Comparison of ENCODE assay signal across 18 cellular contexts in genomic region chr1:223332997-223333396, GRCh38. TPM values are rescaled to one million over a fixed set of nuclear protein-coding genes. Genes with fewer than 3 reads are reported as not detected.
A peak's percentile ranks its signal among the peaks of the same experiment; 100 is the strongest.
DNase-seq lines count a peak whose midpoint lies in the region; ATAC-seq and TF ChIP-seq lines count a peak whose summit lies in the region.
"Had no signal": no experiment of that assay in that cellular context is flagged by ENCODE, and none has a peak within 500 bp of the region (broad histone marks: within the 10 kb centered on the region; RNA-seq: fewer than 3 reads in every experiment).

No MANE protein-coding gene starts in this region.

- DNase-seq in right cardiac atrium (no peak), right atrium auricular region (ENCODE audit: low spot score) (no peak), caudate nucleus (lab: John Stamatoyannopoulos, UW) (peak in 44 of 61 donors; percentile 12 to 94 (median 61)), nucleus accumbens (lab: John Stamatoyannopoulos, UW) (peak in 30 of 56 donors; percentile 5 to 81 (median 46)), upper lobe of right lung (no peak), MG63 (no peak)
- no peak for DNase-seq in activated CD8-positive, alpha-beta T cell treated with anti-CD3 and anti-CD28 coated beads, Interleukin-2, amount 10 ng/mL, durations not matched to agents 7 days and 5 days
- no peak for DNase-seq in stimulated activated naive CD8-positive, alpha-beta T cell treated with anti-CD3 and anti-CD28 coated beads, Interleukin-15, amount 100 ng/mL, for 72 hours
- DNase-seq: 8988T; Calu3; CD8-positive, alpha-beta T cell; GF-D8; HCEC 1CT; HFFc6 had no signal

- H3K4me3 ChIP-seq in right cardiac atrium (ENCODE audit: low read length), result no peak overlapping the region
- no peak overlapping the region for H3K4me3 ChIP-seq in right atrium auricular region
- no peak overlapping the region for H3K4me3 ChIP-seq in upper lobe of right lung
- no peak overlapping the region for H3K4me3 ChIP-seq in MG63
- H3K4me3 ChIP-seq: BLaER1 treated with 17β-estradiol and CSF1 and Interleukin-3, amounts not matched to agents 10 nM and 100 nM; GM23338 had no signal

- no peaks in the 10 kb centered on the region for H3K36me3 Mint-ChIP-seq in activated CD8-positive, alpha-beta T cell treated with anti-CD3 and anti-CD28 coated beads, Interleukin-2, amount 10 ng/mL, durations not matched to agents 7 days and 5 days (ENCODE audit: low read depth)
- H3K36me3 Mint-ChIP-seq: CD8-positive, alpha-beta T cell had no signal

- no peak overlapping the region for H3K27ac ChIP-seq in right cardiac atrium (ENCODE audit: low read length)
- no peak overlapping the region for H3K27ac ChIP-seq in right atrium auricular region
- H3K27ac ChIP-seq in caudate nucleus (ENCODE audit: low read depth, low read length), result no peak overlapping the region
- H3K27ac ChIP-seq in upper lobe of right lung, result no peak overlapping the region
- H3K27ac ChIP-seq: BLaER1 treated with 17β-estradiol and CSF1 and Interleukin-3, amounts not matched to agents 10 nM and 100 nM had no signal

- 84% methylated on average over 7 of the region's 7 CpGs for WGBS in right cardiac atrium

- H3K9me3 ChIP-seq in right cardiac atrium (ENCODE audit: control insufficient read depth, low read length), result no peaks in the 10 kb centered on the region
- H3K9me3 ChIP-seq in right atrium auricular region, result no peaks in the 10 kb centered on the region
- H3K9me3 ChIP-seq in upper lobe of right lung, result no peaks in the 10 kb centered on the region
- H3K9me3 ChIP-seq in MG63, result no peaks in the 10 kb centered on the region; the same call in 1 of the 2 replicates
- H3K9me3 ChIP-seq: BLaER1 treated with 17β-estradiol and CSF1 and Interleukin-3, amounts not matched to agents 10 nM and 100 nM had no signal

- no peaks in the 10 kb centered on the region for H3K9me3 Mint-ChIP-seq in activated CD8-positive, alpha-beta T cell treated with anti-CD3 and anti-CD28 coated beads, Interleukin-2, amount 10 ng/mL, durations not matched to agents 7 days and 5 days (ENCODE audit: insufficient read depth)
- no peaks in the 10 kb centered on the region for H3K9me3 Mint-ChIP-seq in stimulated activated naive CD8-positive, alpha-beta T cell treated with anti-CD3 and anti-CD28 coated beads, Interleukin-15, amount 100 ng/mL, for 72 hours
- H3K9me3 Mint-ChIP-seq: CD8-positive, alpha-beta T cell; GM23338; HFFc6 had no signal

- H3K27me3 Mint-ChIP-seq in activated CD8-positive, alpha-beta T cell treated with anti-CD3 and anti-CD28 coated beads, Interleukin-2, amount 10 ng/mL, durations not matched to agents 7 days and 5 days (ENCODE audit: low read depth), result peaks cover 4% of the 10 kb centered on the region
- no peaks in the 10 kb centered on the region for H3K27me3 Mint-ChIP-seq in stimulated activated naive CD8-positive, alpha-beta T cell treated with anti-CD3 and anti-CD28 coated beads, Interleukin-15, amount 100 ng/mL, for 72 hours

- H3K27ac Mint-ChIP-seq in activated CD8-positive, alpha-beta T cell treated with anti-CD3 and anti-CD28 coated beads, Interleukin-2, amount 10 ng/mL, durations not matched to agents 7 days and 5 days, result no peak overlapping the region
- no peak overlapping the region for H3K27ac Mint-ChIP-seq in stimulated activated naive CD8-positive, alpha-beta T cell treated with anti-CD3 and anti-CD28 coated beads, Interleukin-15, amount 100 ng/mL, for 72 hours
- H3K27ac Mint-ChIP-seq: B cell; CD8-positive, alpha-beta T cell; GM23338; HFFc6 had no signal

- no peaks in the 10 kb centered on the region for H3K27me3 ChIP-seq in right cardiac atrium (ENCODE audit: control insufficient read depth, insufficient read depth)
- H3K27me3 ChIP-seq in right atrium auricular region, result no peaks in the 10 kb centered on the region
- H3K27me3 ChIP-seq in upper lobe of right lung, result no peaks in the 10 kb centered on the region
- H3K27me3 ChIP-seq in MG63, result no peaks in the 10 kb centered on the region
- H3K27me3 ChIP-seq: BLaER1 treated with 17β-estradiol and CSF1 and Interleukin-3, amounts not matched to agents 10 nM and 100 nM had no signal

- H3K4me1 Mint-ChIP-seq in activated CD8-positive, alpha-beta T cell treated with anti-CD3 and anti-CD28 coated beads, Interleukin-2, amount 10 ng/mL, durations not matched to agents 7 days and 5 days (ENCODE audit: low read depth), result no peaks in the 10 kb centered on the region
- H3K4me1 Mint-ChIP-seq in stimulated activated naive CD8-positive, alpha-beta T cell treated with anti-CD3 and anti-CD28 coated beads, Interleukin-15, amount 100 ng/mL, for 72 hours, result peaks cover 8% of the 10 kb centered on the region
- H3K4me1 Mint-ChIP-seq: B cell had no signal

- TF ChIP-seq CTCF in right atrium auricular region (IDR thresholded peaks at IDR 0.05) (no peak), upper lobe of right lung (IDR thresholded peaks at IDR 0.05) (no peak)

- POLR2A ChIA-PET in activated CD8-positive, alpha-beta T cell treated with anti-CD3 and anti-CD28 coated beads, Interleukin-2, amount 10 ng/mL, durations not matched to agents 7 days and 5 days (lab: Charles Lee), result no interaction called here

- H3K4me1 ChIP-seq in right cardiac atrium (ENCODE audit: control insufficient read depth, insufficient read depth, low read length) (peaks cover 3% of the 10 kb centered on the region), right atrium auricular region (peaks cover 0 to 20% of the 10 kb centered on the region in 2 donors), upper lobe of right lung (no peaks in the 10 kb centered on the region)

- ATAC-seq in right cardiac atrium, result peak; percentile 20 to 25
- ATAC-seq in upper lobe of right lung, result peak; percentile 35
- no peak for ATAC-seq in activated CD8-positive, alpha-beta T cell treated with anti-CD3 and anti-CD28 coated beads, Interleukin-2, amount 10 ng/mL, durations not matched to agents 7 days and 5 days
- ATAC-seq in stimulated activated naive CD8-positive, alpha-beta T cell treated with anti-CD3 and anti-CD28 coated beads, Interleukin-15, amount 100 ng/mL, for 72 hours, result no peak
- ATAC-seq: CD8-positive, alpha-beta T cell had no signal

- CTCF ChIA-PET in activated CD8-positive, alpha-beta T cell treated with anti-CD3 and anti-CD28 coated beads, Interleukin-2, amount 10 ng/mL, durations not matched to agents 7 days and 5 days (lab: Charles Lee), result no interaction called here

- no peak overlapping the region for H3K4me3 Mint-ChIP-seq in activated CD8-positive, alpha-beta T cell treated with anti-CD3 and anti-CD28 coated beads, Interleukin-2, amount 10 ng/mL, durations not matched to agents 7 days and 5 days
- no peak overlapping the region for H3K4me3 Mint-ChIP-seq in stimulated activated naive CD8-positive, alpha-beta T cell treated with anti-CD3 and anti-CD28 coated beads, Interleukin-15, amount 100 ng/mL, for 72 hours
- H3K4me3 Mint-ChIP-seq: B cell; CD8-positive, alpha-beta T cell; GM23338; HFFc6 had no signal

- intact Hi-C loops in right cardiac atrium (cut with DNase I), result no loop called here
- intact Hi-C loops in upper lobe of right lung (cut with DNase I), result no loop called here

- H3K36me3 ChIP-seq in right atrium auricular region (no peaks in the 10 kb centered on the region), upper lobe of right lung (no peaks in the 10 kb centered on the region), MG63 (no peaks in the 10 kb centered on the region)
- H3K36me3 ChIP-seq: BLaER1 treated with 17β-estradiol and CSF1 and Interleukin-3, amounts not matched to agents 10 nM and 100 nM had no signal

RNA-seq across cellular contexts. Expression of gene SUSD4, which starts 31.0 kb away (rescaled TPM):
- 10 to 100 TPM; 16.7 to 81.7 (median 37.0) TPM for total RNA-seq in right cardiac atrium
- 29.8 TPM for polyA plus RNA-seq in right cardiac atrium
- 10 to 100 TPM in 1 of 2 donors, 1 to 10 TPM in 1; 8.9 to 17.7 TPM for total RNA-seq in right atrium auricular region
- 2.2 TPM for total RNA-seq in upper lobe of right lung
- total RNA-seq in activated CD8-positive, alpha-beta T cell treated with anti-CD3 and anti-CD28 coated beads, Interleukin-2, amount 10 ng/mL, durations not matched to agents 7 days and 5 days, result under 1 TPM; 0.18 to 0.23 TPM
- 3.7 and 5.1 TPM in 2 replicates for total RNA-seq in MG63 (2014; rRNA removed; shearing (Covaris generic); ENCODE audit: low replicate concordance)
- total RNA-seq: A673, B cell had no signal

Comparison
In these comparisons a context has a peak if more than half of its experiments do, and no peak if none do; other contexts are left out.
1. ATAC-seq: peak in right cardiac atrium (2 of 2) and upper lobe of right lung (single experiment); none in activated CD8-positive, alpha-beta T cell treated with anti-CD3 and anti-CD28 coated beads, Interleukin-2, amount 10 ng/mL, durations not matched to agents 7 days and 5 days (single experiment) and stimulated activated naive CD8-positive, alpha-beta T cell treated with anti-CD3 and anti-CD28 coated beads, Interleukin-15, amount 100 ng/mL, for 72 hours (single experiment).
2. DNase-seq: peak in caudate nucleus (44 of 61) and nucleus accumbens (30 of 56); none in right cardiac atrium (0 of 3), right atrium auricular region (single experiment), upper lobe of right lung (single experiment), activated CD8-positive, alpha-beta T cell treated with anti-CD3 and anti-CD28 coated beads, Interleukin-2, amount 10 ng/mL, durations not matched to agents 7 days and 5 days (single experiment), stimulated activated naive CD8-positive, alpha-beta T cell treated with anti-CD3 and anti-CD28 coated beads, Interleukin-15, amount 100 ng/mL, for 72 hours (0 of 2) and MG63 (single experiment).